ENCODE assay signal across 9 cellular contexts in the genomic region with DNA sequence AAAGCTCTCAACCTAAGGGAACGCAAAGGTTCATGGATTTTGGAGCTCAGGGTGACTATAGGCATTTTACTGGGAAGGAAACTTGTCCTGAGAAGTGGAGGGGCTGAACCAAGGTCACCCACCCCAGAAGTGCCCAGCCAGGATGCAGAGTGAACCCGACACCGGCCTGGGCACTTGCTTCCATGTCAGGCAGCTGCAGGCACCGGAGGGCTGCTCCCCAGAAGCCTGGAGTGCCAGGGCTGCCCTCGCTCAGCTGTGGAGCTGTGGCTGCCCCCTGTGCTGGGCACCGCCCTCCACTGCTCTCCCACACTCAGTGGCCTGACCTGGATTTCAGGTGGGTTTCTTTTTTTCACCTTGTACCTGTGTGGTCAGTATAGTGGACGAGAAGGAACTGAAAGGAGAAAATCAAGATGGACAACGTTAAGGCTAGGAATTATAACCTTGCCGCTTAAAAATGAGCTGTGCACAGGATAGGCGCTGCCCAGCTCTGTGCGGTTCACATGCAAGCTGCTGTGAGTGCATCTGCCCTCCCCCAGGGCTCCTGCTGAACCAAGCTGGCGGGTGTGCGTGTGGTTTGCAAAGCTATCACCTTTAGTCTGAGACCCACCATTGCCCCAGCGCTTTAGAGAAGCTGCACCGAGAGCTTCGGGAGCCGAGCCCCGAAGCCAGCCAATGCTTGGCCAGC. TPM values are rescaled to one million over a fixed set of nuclear protein-coding genes. Genes with fewer than 3 reads are reported as not detected.
DNase-seq lines count a peak whose midpoint lies in the region; ATAC-seq, FAIRE-seq and TF ChIP-seq lines count a peak whose summit lies in the region.
"Had no signal": no experiment of that assay in that cellular context is flagged by ENCODE, and none has a peak within 500 bp of the region (broad histone marks: within the 10 kb centered on the region; RNA-seq: fewer than 3 reads in every experiment).

No MANE protein-coding gene starts in this region.

- TF ChIP-seq EP300 in HepG2 (IDR thresholded peaks at IDR 0.05; ENCODE audit: low read depth in 2 of 2, low read length in 2 of 2) (no peak), HepG2 (CRISPR knock-in tag; IDR thresholded peaks at IDR 0.05; ENCODE audit: borderline replicate concordance) (no peak)

- TF ChIP-seq RAD21 in HepG2 (CRISPR knock-in tag; IDR thresholded peaks at IDR 0.05), result no peak

- WGBS in HepG2 (ENCODE audit: low lambda C conversion rate), result 93% methylated on average over 13 of the region's 18 CpGs
- 89% methylated on average over 10 of the region's 18 CpGs for WGBS in right lobe of liver (ENCODE audit: insufficient coverage, low coverage, low lambda C conversion rate, missing lambda C conversion rate)

- peaks cover 58% of the 10 kb centered on the region for H3K79me2 ChIP-seq in HepG2 (ENCODE audit: insufficient read depth, low read length)

- H3K9me3 ChIP-seq in HepG2 (ENCODE audit: low read length) (no peaks in the 10 kb centered on the region), right lobe of liver (no peaks in the 10 kb centered on the region)

- no peak overlapping the region for H2AFZ ChIP-seq in HepG2 (ENCODE audit: low read length)

- peak overlapping the region; percentile 89 for H3K4me3 Mint-ChIP-seq in activated naive CD8-positive, alpha-beta T cell treated with anti-CD3 and anti-CD28 coated beads, Interleukin-2, amount 50 U/mL, for 24 hours
- H3K4me3 Mint-ChIP-seq in memory B cell, result peak overlapping the region; percentile 87

- TF ChIP-seq POLR2A in HepG2 (IDR thresholded peaks at IDR 0.05; ENCODE audit: insufficient read depth in 1 of 2, low read depth in 2 of 2, low read length in 2 of 2), result no peak
- TF ChIP-seq POLR2A in right lobe of liver (IDR thresholded peaks at IDR 0.05), result no peak

- in situ Hi-C loops in HepG2 (cut with HindIII; ENCODE audit: extremely low pct_ligation_motif_present, low pct_unique_long_range_greater_than_20kb), result no loop called here

- peaks cover 46% of the 10 kb centered on the region for H3K4me1 Mint-ChIP-seq in activated naive CD8-positive, alpha-beta T cell treated with anti-CD3 and anti-CD28 coated beads, Interleukin-2, amount 50 U/mL, for 24 hours
- peaks cover 12% of the 10 kb centered on the region for H3K4me1 Mint-ChIP-seq in memory B cell

- no TSS peak for BruUV-seq in HepG2 (replicated peaks; lab: Mats Ljungman, UMichigan)

- no peaks in the 10 kb centered on the region for H3K9me3 Mint-ChIP-seq in activated naive CD8-positive, alpha-beta T cell treated with anti-CD3 and anti-CD28 coated beads, Interleukin-2, amount 50 U/mL, for 24 hours
- no peaks in the 10 kb centered on the region for H3K9me3 Mint-ChIP-seq in memory B cell

- ATAC-seq in HepG2, result no peak
- no peak for ATAC-seq in right lobe of liver
- no peak for ATAC-seq in activated naive CD8-positive, alpha-beta T cell treated with anti-CD3 and anti-CD28 coated beads, Interleukin-2, amount 50 U/mL, for 24 hours
- no peak for ATAC-seq in memory B cell (ENCODE audit: low read depth)
- no peak for ATAC-seq in HG02798 (IDR thresholded peaks at IDR 0.05; ENCODE audit: poor library complexity, unreplicated experiment)

- H3K4me1 ChIP-seq in HepG2 (ENCODE audit: insufficient read depth, low read length) (peaks cover 53% of the 10 kb centered on the region), right lobe of liver (peaks cover 0 to 20% (median 6%) of the 10 kb centered on the region in 4 donors)

- H3K27ac ChIP-seq in HepG2 (ENCODE audit: extremely low read length, insufficient read depth, low read length) (no peak overlapping the region), right lobe of liver (no peak overlapping the region)

- H3K36me3 Mint-ChIP-seq in activated naive CD8-positive, alpha-beta T cell treated with anti-CD3 and anti-CD28 coated beads, Interleukin-2, amount 50 U/mL, for 24 hours (ENCODE audit: low read depth), result peaks cover 6% of the 10 kb centered on the region
- peaks cover 3% of the 10 kb centered on the region for H3K36me3 Mint-ChIP-seq in memory B cell

- TF ChIP-seq CTCF in HepG2 (CRISPR knock-in tag; IDR thresholded peaks at IDR 0.05), result no peak
- no peak for TF ChIP-seq CTCF in right lobe of liver (IDR thresholded peaks at IDR 0.05)

- H3K27me3 ChIP-seq in HepG2 (ENCODE audit: control insufficient read depth in 1 of 2, insufficient read depth in 2 of 2, low read length in 2 of 2) (no peaks in the 10 kb centered on the region; a peak in 1 of 5 replicates), right lobe of liver (no peaks in the 10 kb centered on the region)

- H3K4me2 ChIP-seq in HepG2 (ENCODE audit: low read depth, low read length), result peak overlapping the region; percentile 96

- DNase-seq in HepG2 (ENCODE audit: low spot score), result no peak
- DNase-seq in right lobe of liver, result no peak
- DNase-seq in activated naive CD8-positive, alpha-beta T cell treated with anti-CD3 and anti-CD28 coated beads, Interleukin-2, amount 50 U/mL, for 24 hours, result no peak
- DNase-seq in memory B cell (ENCODE audit: low spot score in 2 of 2), result no peak
- DNase-seq in germinal center (ENCODE audit: low spot score), result no peak
- no peak for DNase-seq in NCI-H748 treated with DMSO at 0.1 percent for 48 hours (lab: John Stamatoyannopoulos, UW)
- DNase-seq in NCI-H345 treated with DMSO at 0.1 percent for 48 hours (lab: John Stamatoyannopoulos, UW; ENCODE audit: unreplicated experiment), result no peak
- DNase-seq: SHP77 had no signal

- H3K4me3 ChIP-seq in HepG2 (replicated peaks in 1 of 3; ENCODE audit: insufficient read depth in 1 of 3, low read depth in 2 of 3, low read length in 3 of 3), result peak overlapping the region in 2 of 3 experiments; percentile 84 to 99; a peak in 3 of 6 replicates
- no peak overlapping the region for H3K4me3 ChIP-seq in right lobe of liver

- peaks cover 18% of the 10 kb centered on the region for H4K20me1 ChIP-seq in HepG2 (ENCODE audit: insufficient read depth, low read length)

- CTCF ChIA-PET in HepG2 (lab: Yijun Ruan, JAX; ENCODE audit: low intra/inter-chr PET ratio, low total read pairs), result no interaction called here

- H3K27ac Mint-ChIP-seq in activated naive CD8-positive, alpha-beta T cell treated with anti-CD3 and anti-CD28 coated beads, Interleukin-2, amount 50 U/mL, for 24 hours, result peak overlapping the region; percentile 43
- H3K27ac Mint-ChIP-seq in memory B cell, result peak overlapping the region; percentile 94

- H3K9ac ChIP-seq in HepG2 (ENCODE audit: insufficient read depth, low read depth, low read length), result peak overlapping the region; percentile 97; the same call in 1 of the 2 replicates

- 0 out of 5 replicates have a peak, but pooled peaks cover 0 to 5% of the 10 kb centered on the region in 2 experiments for H3K36me3 ChIP-seq in HepG2 (replicated peaks in 1 of 2; ENCODE audit: control insufficient read depth in 1 of 2, insufficient read depth in 2 of 2, low read length in 2 of 2)
- H3K36me3 ChIP-seq in right lobe of liver, result no peaks in the 10 kb centered on the region

- FAIRE-seq in HepG2 (lab: Jason Lieb, UNC), result no peak

- intact Hi-C loops in HepG2 (cut with micrococcal nuclease; ENCODE audit: unreplicated experiment), result loop anchor here (10.0 kb wide), 1 partner anchor 93 kb away; a partner anchor contains a TSS
- intact Hi-C loops in right lobe of liver (cut with DNase I), result no loop called here

- H3K27me3 Mint-ChIP-seq in activated naive CD8-positive, alpha-beta T cell treated with anti-CD3 and anti-CD28 coated beads, Interleukin-2, amount 50 U/mL, for 24 hours, result no peaks in the 10 kb centered on the region
- H3K27me3 Mint-ChIP-seq in memory B cell, result no peaks in the 10 kb centered on the region

- POLR2A ChIA-PET in HepG2 (lab: Yijun Ruan, JAX), result interaction anchor here (1.2 to 3.9 kb wide), 2 partner anchors 30 to 64 kb away, joined by 3 to 37 read pairs; a partner anchor contains a TSS

RNA-seq across cellular contexts. Expression of a gene that starts 2.2 kb away (rescaled TPM):
- 3.6 and 25.1 TPM in 2 replicates for total RNA-seq in HepG2 (2016; rRNA removed; fragmentation: Illumina TruSeq; extraction: Trizol)
- total RNA-seq in HepG2 (2016; cell fraction: cytosol; rRNA removed; fragmentation: Illumina TruSeq; extraction: Trizol; ENCODE audit: low read depth), result 9.0 and 11.0 TPM in 2 replicates
- total RNA-seq in HepG2 (2016; cell fraction: insoluble cytoplasmic fraction; rRNA removed; fragmentation: Illumina TruSeq; extraction: Trizol), result 3.3 and 29.8 TPM in 2 replicates
- 3.8 and 4.5 TPM in 2 replicates for total RNA-seq in HepG2 (2016; cell fraction: membrane; rRNA removed; fragmentation: Illumina TruSeq; extraction: Trizol)
- 45.6 and 52.7 TPM in 2 replicates for total RNA-seq in HepG2 (2016; cell fraction: nucleus; rRNA removed; fragmentation: Illumina TruSeq; extraction: Trizol)
- polyA plus RNA-seq in HepG2 (2011; rRNA removed), result 41.7 and 65.8 TPM in 2 replicates
- polyA plus RNA-seq in HepG2 (2011; cell fraction: cytosol; rRNA removed), result 5.6 and 10.1 TPM in 2 replicates
- 653 and 865 TPM in 2 replicates for polyA plus RNA-seq in HepG2 (2011; cell fraction: nucleus; rRNA removed)
- polyA plus RNA-seq in HepG2 (2012), result 43.5 and 49.9 TPM in 2 replicates
- 0.76 and 0.97 TPM in 2 replicates for polyA plus RNA-seq in HepG2 (2016; cell fraction: cytosol; fragmentation: Illumina TruSeq; extraction: Trizol; ENCODE audit: low read depth)
- polyA plus RNA-seq in HepG2 (2016; cell fraction: insoluble cytoplasmic fraction; fragmentation: Illumina TruSeq; extraction: Trizol; ENCODE audit: low read depth), result 3.3 and 4.5 TPM in 2 replicates
- polyA plus RNA-seq in HepG2 (2016; cell fraction: membrane; fragmentation: Illumina TruSeq; extraction: Trizol; ENCODE audit: low read depth), result 1.8 and 2.1 TPM in 2 replicates
- 244 and 279 TPM in 2 replicates for polyA plus RNA-seq in HepG2 (2016; cell fraction: nucleus; fragmentation: Illumina TruSeq; extraction: Trizol; ENCODE audit: insufficient read depth, low read depth)
- polyA minus RNA-seq in HepG2 (2011; rRNA and poly(A)+ RNA removed; ENCODE audit: low replicate concordance), result 15.0 and 33.9 TPM in 2 replicates
- polyA minus RNA-seq in HepG2 (2011; cell fraction: cytosol; rRNA and poly(A)+ RNA removed), result 4.7 and 4.8 TPM in 2 replicates
- polyA minus RNA-seq in HepG2 (2011; cell fraction: nucleus; rRNA and poly(A)+ RNA removed), result 92.2 and 93.0 TPM in 2 replicates
- total RNA-seq in right lobe of liver, result 10 to 100 TPM in 5 of 6 experiments, 1 to 10 TPM in 1; 8.7 to 37.3 (median 23.0) TPM

RNA-seq across cellular contexts. Expression of a gene that starts 30.1 kb away (rescaled TPM):
- total RNA-seq in HepG2 (2016; rRNA removed; fragmentation: Illumina TruSeq; extraction: Trizol) (89.4 and 127 TPM in 2 replicates), right lobe of liver (10 to 100 TPM; 31.0 to 47.7 (median 38.7) TPM)
- total RNA-seq in HepG2 (2016; cell fraction: cytosol; rRNA removed; fragmentation: Illumina TruSeq; extraction: Trizol; ENCODE audit: low read depth), result 11.5 and 13.4 TPM in 2 replicates
- total RNA-seq in HepG2 (2016; cell fraction: insoluble cytoplasmic fraction; rRNA removed; fragmentation: Illumina TruSeq; extraction: Trizol), result 91.5 and 117 TPM in 2 replicates
- 52.3 and 54.3 TPM in 2 replicates for total RNA-seq in HepG2 (2016; cell fraction: membrane; rRNA removed; fragmentation: Illumina TruSeq; extraction: Trizol)
- total RNA-seq in HepG2 (2016; cell fraction: nucleus; rRNA removed; fragmentation: Illumina TruSeq; extraction: Trizol), result 37.4 and 43.4 TPM in 2 replicates
- 52.5 and 53.5 TPM in 2 replicates for polyA plus RNA-seq in HepG2 (2011; rRNA removed)
- polyA plus RNA-seq in HepG2 (2011; cell fraction: cytosol; rRNA removed), result 36.8 and 43.8 TPM in 2 replicates
- polyA plus RNA-seq in HepG2 (2011; cell fraction: nucleus; rRNA removed), result 36.7 and 43.7 TPM in 2 replicates
- 50.1 and 68.5 TPM in 2 replicates for polyA plus RNA-seq in HepG2 (2012)
- 14.3 TPM in 2 replicates for polyA plus RNA-seq in HepG2 (2016; cell fraction: cytosol; fragmentation: Illumina TruSeq; extraction: Trizol; ENCODE audit: low read depth)
- polyA plus RNA-seq in HepG2 (2016; cell fraction: insoluble cytoplasmic fraction; fragmentation: Illumina TruSeq; extraction: Trizol; ENCODE audit: low read depth), result 154 and 168 TPM in 2 replicates
- 39.8 and 39.9 TPM in 2 replicates for polyA plus RNA-seq in HepG2 (2016; cell fraction: membrane; fragmentation: Illumina TruSeq; extraction: Trizol; ENCODE audit: low read depth)
- polyA plus RNA-seq in HepG2 (2016; cell fraction: nucleus; fragmentation: Illumina TruSeq; extraction: Trizol; ENCODE audit: insufficient read depth, low read depth), result 63.6 and 72.2 TPM in 2 replicates
- polyA minus RNA-seq in HepG2 (2011; rRNA and poly(A)+ RNA removed; ENCODE audit: low replicate concordance), result 35.4 and 60.1 TPM in 2 replicates
- 24.4 and 29.2 TPM in 2 replicates for polyA minus RNA-seq in HepG2 (2011; cell fraction: cytosol; rRNA and poly(A)+ RNA removed)
- polyA minus RNA-seq in HepG2 (2011; cell fraction: nucleus; rRNA and poly(A)+ RNA removed), result 24.2 and 25.5 TPM in 2 replicates

Comparison
In these comparisons a context has a peak if more than half of its experiments do, and no peak if none do; other contexts are left out.
1. H3K4me3 ChIP-seq: peak in HepG2 (2 of 3); none in right lobe of liver (0 of 3).